In the genomic region with DNA sequence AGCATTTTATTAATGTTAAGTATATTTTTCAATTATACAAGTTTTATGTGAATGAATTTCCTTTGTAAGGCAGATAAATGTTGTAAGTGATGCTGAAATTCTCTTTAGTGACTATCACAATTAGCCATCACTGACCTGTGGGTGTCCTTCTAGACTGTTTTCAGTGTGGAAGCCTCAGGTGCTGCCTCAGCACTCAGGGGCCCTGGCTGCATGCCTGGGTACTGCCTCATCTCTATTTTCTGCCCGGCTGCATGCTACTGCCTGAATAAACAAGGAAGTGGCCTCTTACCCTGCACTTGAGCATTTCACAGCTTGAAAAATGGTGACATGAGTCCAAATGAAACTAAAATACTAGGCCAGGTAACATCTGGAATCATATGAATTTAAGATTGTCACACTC, we compare ENCODE assay signal across 10 cellular contexts.
DNase-seq lines count a peak whose midpoint lies in the region; ATAC-seq and TF ChIP-seq lines count a peak whose summit lies in the region.
"Had no signal": no experiment of that assay in that cellular context is flagged by ENCODE, and none has a peak within 500 bp of the region (broad histone marks: within the 10 kb centered on the region; RNA-seq: fewer than 3 reads in every experiment).

No MANE protein-coding gene starts in this region.

- H3K36me3 ChIP-seq in KMS-11 (ENCODE audit: insufficient read depth), result no peaks in the 10 kb centered on the region
- H3K36me3 ChIP-seq: neutrophil had no signal

- no peak overlapping the region for H3K27ac ChIP-seq in KMS-11
- H3K27ac ChIP-seq: neutrophil had no signal

- peaks cover 9% of the 10 kb centered on the region for H3K4me1 ChIP-seq in KMS-11 (ENCODE audit: low read depth, poor library complexity, severe bottlenecking)

- H3K4me2 ChIP-seq in KMS-11, result no peak overlapping the region

- H3K79me2 ChIP-seq in KMS-11 (ENCODE audit: insufficient read depth, low read depth), result no peaks in the 10 kb centered on the region

- peak; percentile 83 for DNase-seq in NCI-H345 treated with DMSO at 0.1 percent for 48 hours (lab: John Stamatoyannopoulos, UW; ENCODE audit: unreplicated experiment)
- peak; percentile 65 for DNase-seq in globus pallidus (ENCODE audit: low spot score)
- peak; percentile 4 for DNase-seq in occipital lobe (lab: John Stamatoyannopoulos, UW)
- DNase-seq in activated naive CD4-positive, alpha-beta T cell (lab: John Stamatoyannopoulos, UW), result no peak
- no peak for DNase-seq in MV-4-11 (lab: John Stamatoyannopoulos, UW)
- DNase-seq: NCI-H526 treated with DMSO at 0.1 percent for 48 hours had no signal

- H3K9ac ChIP-seq in KMS-11, result no peak overlapping the region

- H4K20me1 ChIP-seq in KMS-11 (ENCODE audit: insufficient read depth), result no peaks in the 10 kb centered on the region

- H3K4me3 ChIP-seq in KMS-11 (IDR thresholded peaks at IDR 0.05; ENCODE audit: insufficient read depth, low read depth, low read length), result no peak overlapping the region

- H2AFZ ChIP-seq in KMS-11 (ENCODE audit: low read depth), result peak overlapping the region; percentile 2; the same call in 1 of the 2 replicates

- TF ChIP-seq CTCF in KMS-11 (conservative IDR thresholded peaks at IDR 0.05; ENCODE audit: low read depth, low read length), result no peak

- ATAC-seq in HG03432 (IDR thresholded peaks at IDR 0.05; ENCODE audit: unreplicated experiment) (no peak), GM18867 (IDR thresholded peaks at IDR 0.05; ENCODE audit: unreplicated experiment) (no peak)

- H3K27me3 ChIP-seq in KMS-11 (ENCODE audit: insufficient read depth, low read depth), result no peaks in the 10 kb centered on the region
- H3K27me3 ChIP-seq: neutrophil had no signal

Comparison
In these comparisons a context has a peak if more than half of its experiments do, and no peak if none do; other contexts are left out.
1. DNase-seq: peak in NCI-H345 treated with DMSO at 0.1 percent for 48 hours (single experiment), globus pallidus (single experiment) and occipital lobe (single experiment); none in activated naive CD4-positive, alpha-beta T cell (0 of 4) and MV-4-11 (single experiment).